Comparison of ENCODE assay signal across 20 cellular contexts in genomic region chr10:65818990-65819389, GRCh38.
"Had no signal": no experiment of that assay in that cellular context is flagged by ENCODE, and none has a peak within 500 bp of the region (broad histone marks: within the 10 kb centered on the region; RNA-seq: fewer than 3 reads in every experiment).

No MANE protein-coding gene starts in this region.

- DNase-seq: activated CD4-positive, alpha-beta T cell treated with anti-CD3 and anti-CD28 coated beads for 1 hour; activated CD4-positive, alpha-beta T cell treated with anti-CD3 and anti-CD28 coated beads, Interleukin-2, amount 50 U/mL, for 1 hour; activated gamma-delta T cell treated with Interleukin-2 at 50 U/mL for 16 hours; activated T-cell treated with anti-CD3 and anti-CD28 coated beads, Interleukin-2, amount 50 U/mL, for 1 hour; central memory CD4-positive, alpha-beta T cell; effector memory CD8-positive, alpha-beta T cell; gastrocnemius medialis; heart left ventricle; islet precursor cell; left colon; nephron progenitor cell; pancreas; psoas muscle; stimulated activated CD4-positive, alpha-beta T cell treated with anti-CD3 and anti-CD28 coated beads, Interleukin-2, amount 100 ng/mL, for 24 hours; stimulated activated naive CD8-positive, alpha-beta T cell treated with anti-CD3 and anti-CD28 coated beads, Interleukin-15, amount 100 ng/mL, for 72 hours; T-helper 9 cell; uterus had no signal

- H3K36me3 Mint-ChIP-seq: activated naive CD4-positive, alpha-beta T cell treated with anti-CD3 and anti-CD28 coated beads, Interleukin-2, amount 50 U/mL, for 72 hours; memory B cell; stimulated activated effector memory CD8-positive, alpha-beta T cell treated with anti-CD3 and anti-CD28 coated beads, Interleukin-12 subunit alpha, Interleukin-12 subunit beta, amount 100 ng/mL, for 72 hours had no signal

- H3K4me1 Mint-ChIP-seq: memory B cell; nephron progenitor cell; stimulated activated effector memory CD8-positive, alpha-beta T cell treated with anti-CD3 and anti-CD28 coated beads, Interleukin-12 subunit alpha, Interleukin-12 subunit beta, amount 100 ng/mL, for 72 hours; stimulated activated naive CD8-positive, alpha-beta T cell treated with anti-CD3 and anti-CD28 coated beads, Interleukin-15, amount 100 ng/mL, for 72 hours had no signal

- H3K4me3 Mint-ChIP-seq: effector memory CD8-positive, alpha-beta T cell; memory B cell; nephron progenitor cell; stimulated activated effector memory CD8-positive, alpha-beta T cell treated with anti-CD3 and anti-CD28 coated beads, Interleukin-12 subunit alpha, Interleukin-12 subunit beta, amount 100 ng/mL, for 72 hours; stimulated activated naive CD8-positive, alpha-beta T cell treated with anti-CD3 and anti-CD28 coated beads, Interleukin-15, amount 100 ng/mL, for 72 hours had no signal

- H3K27ac Mint-ChIP-seq: activated naive CD4-positive, alpha-beta T cell treated with anti-CD3 and anti-CD28 coated beads, Interleukin-2, amount 50 U/mL, for 72 hours; effector memory CD8-positive, alpha-beta T cell; memory B cell; nephron progenitor cell; stimulated activated effector memory CD8-positive, alpha-beta T cell treated with anti-CD3 and anti-CD28 coated beads, Interleukin-12 subunit alpha, Interleukin-12 subunit beta, amount 100 ng/mL, for 72 hours; stimulated activated naive CD8-positive, alpha-beta T cell treated with anti-CD3 and anti-CD28 coated beads, Interleukin-15, amount 100 ng/mL, for 72 hours had no signal

- H3K27me3 Mint-ChIP-seq: effector memory CD8-positive, alpha-beta T cell; memory B cell; stimulated activated naive CD8-positive, alpha-beta T cell treated with anti-CD3 and anti-CD28 coated beads, Interleukin-15, amount 100 ng/mL, for 72 hours had no signal

- H3K9me3 Mint-ChIP-seq: memory B cell; stimulated activated effector memory CD8-positive, alpha-beta T cell treated with anti-CD3 and anti-CD28 coated beads, Interleukin-12 subunit alpha, Interleukin-12 subunit beta, amount 100 ng/mL, for 72 hours had no signal
